23 cellular contexts compared by ENCODE assay signal in genomic region chr18:63046375-63046774, GRCh38.
"Had no signal": no experiment of that assay in that cellular context is flagged by ENCODE, and none has a peak within 500 bp of the region (broad histone marks: within the 10 kb centered on the region; RNA-seq: fewer than 3 reads in every experiment).

No MANE protein-coding gene starts in this region.

- DNase-seq: activated CD4-positive, alpha-beta T cell treated with anti-CD3 and anti-CD28 coated beads, Interleukin-2, amount 50 U/mL, for 1 hour; activated CD4-positive, CD25-positive, alpha-beta regulatory T cell treated with anti-CD3 and anti-CD28 coated beads, Interleukin-2, amount 50 U/mL, for 72 hours; activated gamma-delta T cell treated with Interleukin-2 at 50 U/mL for 16 hours; activated T-cell treated with anti-CD3 and anti-CD28 coated beads, Interleukin-2, amount 50 U/mL, for 1 hour; aorta; brain microvascular endothelial cell; central memory CD4-positive, alpha-beta T cell; dorsolateral prefrontal cortex; effector memory CD8-positive, alpha-beta T cell; heart right ventricle; islet precursor cell; left cardiac atrium; naive thymus-derived CD4-positive, alpha-beta T cell; occipital lobe; right lobe of liver; stimulated activated CD4-positive, alpha-beta T cell treated with anti-CD3 and anti-CD28 coated beads, Interleukin-1b, Interleukin-23, amount 100 ng/mL, for 48 hours; stimulated activated naive CD8-positive, alpha-beta T cell treated with anti-CD3 and anti-CD28 coated beads, Interleukin-15, amount 100 ng/mL, for 72 hours; tibial artery; uterus; WERI-Rb-1 had no signal

- H3K36me3 ChIP-seq: brain microvascular endothelial cell, heart right ventricle, right lobe of liver, tibial artery, uterus, WERI-Rb-1 had no signal

- H3K4me3 ChIP-seq: dorsolateral prefrontal cortex, heart right ventricle, right lobe of liver, skin epidermis, tibial artery, uterus had no signal

- H3K9me3 ChIP-seq: right lobe of liver, uterus had no signal

- FAIRE-seq: colon, endothelial cell of umbilical vein had no signal

- ATAC-seq: effector memory CD8-positive, alpha-beta T cell; heart right ventricle; left cardiac atrium; naive thymus-derived CD4-positive, alpha-beta T cell; right lobe of liver; stimulated activated naive CD8-positive, alpha-beta T cell treated with anti-CD3 and anti-CD28 coated beads, Interleukin-15, amount 100 ng/mL, for 72 hours had no signal

- H3K27ac ChIP-seq: brain microvascular endothelial cell, dorsolateral prefrontal cortex, heart right ventricle, right lobe of liver, skin epidermis, tibial artery, uterus, WERI-Rb-1 had no signal

- H3K4me1 ChIP-seq: heart right ventricle, right lobe of liver, tibial artery, uterus had no signal

- H3K27me3 ChIP-seq: brain microvascular endothelial cell, right lobe of liver, uterus had no signal
